13 cellular contexts compared by ENCODE assay signal in genomic region chr16:10836174-10836853, GRCh38. TPM values are rescaled to one million over a fixed set of nuclear protein-coding genes. Genes with fewer than 3 reads are reported as not detected.
DNase-seq lines count a peak whose midpoint lies in the region; ATAC-seq and TF ChIP-seq lines count a peak whose summit lies in the region.
"Had no signal": no experiment of that assay in that cellular context is flagged by ENCODE, and none has a peak within 500 bp of the region (broad histone marks: within the 10 kb centered on the region; RNA-seq: fewer than 3 reads in every experiment).

No MANE protein-coding gene starts in this region.

- CTCF ChIA-PET in activated CD8-positive, alpha-beta T cell treated with anti-CD3 and anti-CD28 coated beads for 36 hours (lab: Charles Lee) = interaction anchor here (1.1 to 1.7 kb wide), 2 partner anchors 42 to 82 kb away, joined by 4 to 5 read pairs; no protein-coding TSS in a partner anchor
- CTCF ChIA-PET in activated CD8-positive, alpha-beta T cell treated with anti-CD3 and anti-CD28 coated beads, Interleukin-2, amount 10 ng/mL, durations not matched to agents 7 days and 5 days (lab: Charles Lee) = no interaction called here
- CTCF ChIA-PET in Calu3 (lab: Charles Lee) = interaction anchor here (0.9 kb wide), 1 partner anchor 83 kb away, joined by 3 read pairs; no protein-coding TSS in a partner anchor

- no peak for TF ChIP-seq CTCF in activated CD8-positive, alpha-beta T cell treated with anti-CD3 and anti-CD28 coated beads for 36 hours (IDR thresholded peaks at IDR 0.05)
- no peak for TF ChIP-seq CTCF in neural crest cell (conservative IDR thresholded peaks at IDR 0.05)
- TF ChIP-seq CTCF in Calu3 (IDR thresholded peaks at IDR 0.05; ENCODE audit: unreplicated experiment) = no peak

- POLR2A ChIA-PET in activated CD8-positive, alpha-beta T cell treated with anti-CD3 and anti-CD28 coated beads for 36 hours (lab: Charles Lee) = no interaction called here
- POLR2A ChIA-PET in activated CD8-positive, alpha-beta T cell treated with anti-CD3 and anti-CD28 coated beads, Interleukin-2, amount 10 ng/mL, durations not matched to agents 7 days and 5 days (lab: Charles Lee) = interaction anchor here (1.1 kb wide), 1 partner anchor 35 kb away, joined by 5 read pairs; no protein-coding TSS in a partner anchor

- BruUV-seq in Calu3 (replicated peaks; lab: Mats Ljungman, UMichigan) = no TSS peak

- no peak overlapping the region for H3K4me3 Mint-ChIP-seq in activated CD8-positive, alpha-beta T cell treated with anti-CD3 and anti-CD28 coated beads for 36 hours
- no peak overlapping the region for H3K4me3 Mint-ChIP-seq in activated CD8-positive, alpha-beta T cell treated with anti-CD3 and anti-CD28 coated beads, Interleukin-2, amount 10 ng/mL, durations not matched to agents 7 days and 5 days
- no peak overlapping the region for H3K4me3 Mint-ChIP-seq in stimulated activated naive CD8-positive, alpha-beta T cell treated with anti-CD3 and anti-CD28 coated beads, Interleukin-15, amount 100 ng/mL, for 72 hours
- H3K4me3 Mint-ChIP-seq in neural crest cell = no peak overlapping the region
- H3K4me3 Mint-ChIP-seq in Calu3 (ENCODE audit: low read depth, unreplicated experiment) = no peak overlapping the region
- H3K4me3 Mint-ChIP-seq: CD4-positive, CD25-positive, alpha-beta regulatory T cell had no signal

- no peaks in the 10 kb centered on the region for H3K9me3 Mint-ChIP-seq in activated CD8-positive, alpha-beta T cell treated with anti-CD3 and anti-CD28 coated beads for 36 hours
- H3K9me3 Mint-ChIP-seq in activated CD8-positive, alpha-beta T cell treated with anti-CD3 and anti-CD28 coated beads, Interleukin-2, amount 10 ng/mL, durations not matched to agents 7 days and 5 days (ENCODE audit: insufficient read depth) = no peaks in the 10 kb centered on the region
- H3K9me3 Mint-ChIP-seq in stimulated activated naive CD8-positive, alpha-beta T cell treated with anti-CD3 and anti-CD28 coated beads, Interleukin-15, amount 100 ng/mL, for 72 hours = no peaks in the 10 kb centered on the region
- H3K9me3 Mint-ChIP-seq in neural crest cell (peaks cover 2% of the 10 kb centered on the region), Calu3 (ENCODE audit: low read depth, unreplicated experiment) (no peaks in the 10 kb centered on the region)

- intact Hi-C loops in activated CD8-positive, alpha-beta T cell treated with anti-CD3 and anti-CD28 coated beads for 36 hours (cut with micrococcal nuclease) = no loop called here
- intact Hi-C loops in Calu3 (cut with micrococcal nuclease; ENCODE audit: unreplicated experiment) = no loop called here

- peaks cover 2% of the 10 kb centered on the region for H3K4me1 Mint-ChIP-seq in activated CD8-positive, alpha-beta T cell treated with anti-CD3 and anti-CD28 coated beads for 36 hours (ENCODE audit: low read depth)
- H3K4me1 Mint-ChIP-seq in activated CD8-positive, alpha-beta T cell treated with anti-CD3 and anti-CD28 coated beads, Interleukin-2, amount 10 ng/mL, durations not matched to agents 7 days and 5 days (ENCODE audit: low read depth) = no peaks in the 10 kb centered on the region
- H3K4me1 Mint-ChIP-seq in stimulated activated naive CD8-positive, alpha-beta T cell treated with anti-CD3 and anti-CD28 coated beads, Interleukin-15, amount 100 ng/mL, for 72 hours = peaks cover 19% of the 10 kb centered on the region
- H3K4me1 Mint-ChIP-seq in neural crest cell (peaks cover 3% of the 10 kb centered on the region), Calu3 (ENCODE audit: low read depth, unreplicated experiment) (no peaks in the 10 kb centered on the region)
- H3K4me1 Mint-ChIP-seq: CD4-positive, CD25-positive, alpha-beta regulatory T cell had no signal

- no peak overlapping the region for H3K27ac Mint-ChIP-seq in activated CD8-positive, alpha-beta T cell treated with anti-CD3 and anti-CD28 coated beads for 36 hours
- no peak overlapping the region for H3K27ac Mint-ChIP-seq in activated CD8-positive, alpha-beta T cell treated with anti-CD3 and anti-CD28 coated beads, Interleukin-2, amount 10 ng/mL, durations not matched to agents 7 days and 5 days
- H3K27ac Mint-ChIP-seq in stimulated activated naive CD8-positive, alpha-beta T cell treated with anti-CD3 and anti-CD28 coated beads, Interleukin-15, amount 100 ng/mL, for 72 hours = peak overlapping the region in 1 of 2 donors; percentile 31
- H3K27ac Mint-ChIP-seq in neural crest cell (ENCODE audit: unreplicated experiment) (peak overlapping the region; percentile 90), Calu3 (ENCODE audit: unreplicated experiment) (no peak overlapping the region)
- H3K27ac Mint-ChIP-seq: CD4-positive, CD25-positive, alpha-beta regulatory T cell had no signal

- ATAC-seq in activated CD8-positive, alpha-beta T cell treated with anti-CD3 and anti-CD28 coated beads for 36 hours = peak; percentile 64
- no peak for ATAC-seq in activated CD8-positive, alpha-beta T cell treated with anti-CD3 and anti-CD28 coated beads, Interleukin-2, amount 10 ng/mL, durations not matched to agents 7 days and 5 days
- ATAC-seq in stimulated activated naive CD8-positive, alpha-beta T cell treated with anti-CD3 and anti-CD28 coated beads, Interleukin-15, Interleukin-2, amounts not matched to agents 100 U/mL and 50 U/mL, for 24 hours = peak; percentile 48
- no peak for ATAC-seq in stimulated activated naive CD8-positive, alpha-beta T cell treated with anti-CD3 and anti-CD28 coated beads, Interleukin-15, amount 100 ng/mL, for 72 hours
- no peak for ATAC-seq in HG03457 (IDR thresholded peaks at IDR 0.05; ENCODE audit: unreplicated experiment)
- ATAC-seq: HCT116 had no signal

- no peaks in the 10 kb centered on the region for H3K36me3 Mint-ChIP-seq in activated CD8-positive, alpha-beta T cell treated with anti-CD3 and anti-CD28 coated beads for 36 hours (ENCODE audit: low read depth)
- no peaks in the 10 kb centered on the region for H3K36me3 Mint-ChIP-seq in activated CD8-positive, alpha-beta T cell treated with anti-CD3 and anti-CD28 coated beads, Interleukin-2, amount 10 ng/mL, durations not matched to agents 7 days and 5 days (ENCODE audit: low read depth)
- H3K36me3 Mint-ChIP-seq in neural crest cell (ENCODE audit: low read depth) (no peaks in the 10 kb centered on the region), Calu3 (ENCODE audit: insufficient read depth, unreplicated experiment) (no peaks in the 10 kb centered on the region)
- H3K36me3 Mint-ChIP-seq: CD4-positive, CD25-positive, alpha-beta regulatory T cell had no signal

- H3K27me3 Mint-ChIP-seq in activated CD8-positive, alpha-beta T cell treated with anti-CD3 and anti-CD28 coated beads for 36 hours = peaks cover 2% of the 10 kb centered on the region
- H3K27me3 Mint-ChIP-seq in activated CD8-positive, alpha-beta T cell treated with anti-CD3 and anti-CD28 coated beads, Interleukin-2, amount 10 ng/mL, durations not matched to agents 7 days and 5 days (ENCODE audit: low read depth) = peaks cover 18% of the 10 kb centered on the region
- H3K27me3 Mint-ChIP-seq in stimulated activated naive CD8-positive, alpha-beta T cell treated with anti-CD3 and anti-CD28 coated beads, Interleukin-15, amount 100 ng/mL, for 72 hours = peaks cover 26% of the 10 kb centered on the region
- peaks cover 37% of the 10 kb centered on the region for H3K27me3 Mint-ChIP-seq in neural crest cell (ENCODE audit: low read depth)
- peaks cover 10% of the 10 kb centered on the region for H3K27me3 Mint-ChIP-seq in Calu3 (ENCODE audit: unreplicated experiment)
- H3K27me3 Mint-ChIP-seq: CD4-positive, CD25-positive, alpha-beta regulatory T cell had no signal

- peak; percentile 8 for DNase-seq in activated CD8-positive, alpha-beta T cell treated with anti-CD3 and anti-CD28 coated beads for 36 hours
- no peak for DNase-seq in activated CD8-positive, alpha-beta T cell treated with anti-CD3 and anti-CD28 coated beads, Interleukin-2, amount 10 ng/mL, durations not matched to agents 7 days and 5 days
- no peak for DNase-seq in stimulated activated naive CD8-positive, alpha-beta T cell treated with anti-CD3 and anti-CD28 coated beads, Interleukin-15, Interleukin-2, amounts not matched to agents 100 U/mL and 50 U/mL, for 24 hours
- DNase-seq in stimulated activated naive CD8-positive, alpha-beta T cell treated with anti-CD3 and anti-CD28 coated beads, Interleukin-15, amount 100 ng/mL, for 72 hours = no peak
- no peak for DNase-seq in neural crest cell (ENCODE audit: low read depth, low spot score)
- no peak for DNase-seq in Calu3
- DNase-seq: ACHN, DMS 273 treated with DMSO at 0.1 percent for 48 hours had no signal

RNA-seq across cellular contexts. Expression of gene TVP23A, which starts 17.7 kb away (rescaled TPM):
- total RNA-seq in activated CD8-positive, alpha-beta T cell treated with anti-CD3 and anti-CD28 coated beads for 36 hours = not detected
- not detected for total RNA-seq in activated CD8-positive, alpha-beta T cell treated with anti-CD3 and anti-CD28 coated beads, Interleukin-2, amount 10 ng/mL, durations not matched to agents 7 days and 5 days
- total RNA-seq in neural crest cell (6.9 and 7.7 TPM in 2 replicates), Calu3 (2022) (0.21 TPM in 1 of 2 replicates, not detected in the other)
- total RNA-seq: A172, Daoy had no signal

RNA-seq across cellular contexts. Expression of gene CIITA, which starts 40.7 kb away (rescaled TPM):
- total RNA-seq in activated CD8-positive, alpha-beta T cell treated with anti-CD3 and anti-CD28 coated beads for 36 hours = 1 to 10 TPM; 4.4 to 5.3 TPM
- total RNA-seq in activated CD8-positive, alpha-beta T cell treated with anti-CD3 and anti-CD28 coated beads, Interleukin-2, amount 10 ng/mL, durations not matched to agents 7 days and 5 days = 10 to 100 TPM; 23.3 to 23.6 TPM
- not detected in 2 replicates for total RNA-seq in neural crest cell
- total RNA-seq in Calu3 (2022) = 16.3 and 22.4 TPM in 2 replicates
- total RNA-seq: Daoy had no signal

Comparison
In these comparisons a context has a peak if more than half of its experiments do, and no peak if none do; other contexts are left out.
1. ATAC-seq: peak in activated CD8-positive, alpha-beta T cell treated with anti-CD3 and anti-CD28 coated beads for 36 hours (single experiment) and stimulated activated naive CD8-positive, alpha-beta T cell treated with anti-CD3 and anti-CD28 coated beads, Interleukin-15, Interleukin-2, amounts not matched to agents 100 U/mL and 50 U/mL, for 24 hours (single experiment); none in activated CD8-positive, alpha-beta T cell treated with anti-CD3 and anti-CD28 coated beads, Interleukin-2, amount 10 ng/mL, durations not matched to agents 7 days and 5 days (single experiment), stimulated activated naive CD8-positive, alpha-beta T cell treated with anti-CD3 and anti-CD28 coated beads, Interleukin-15, amount 100 ng/mL, for 72 hours (single experiment) and HG03457 (single experiment).